ENCODE assay signal across 1 cellular context in genomic region chr10:44935201-44935960, GRCh38.
A peak's percentile ranks its signal among the peaks of the same experiment; 100 is the strongest.
TF ChIP-seq lines count a peak whose summit lies in the region.

No MANE protein-coding gene starts in this region.

TF ChIP-seq in HepG2, 621 proteins besides CTCF, POLR2A, EP300 and RAD21 (continues in another document):
- TF ChIP-seq ZFP1 (CRISPR knock-in tag; IDR thresholded peaks at IDR 0.05) (peak; percentile 61; the same call in 1 of the 2 replicates), MED13 (CRISPR knock-in tag; IDR thresholded peaks at IDR 0.05) (peak; percentile 25; the same call in 1 of the 2 replicates), SNAPC4 (CRISPR knock-in tag; IDR thresholded peaks at IDR 0.05) (no peak), SMYD3 (CRISPR knock-in tag; IDR thresholded peaks at IDR 0.05) (peak; percentile 93), PATZ1 (CRISPR knock-in tag; IDR thresholded peaks at IDR 0.05) (peak; percentile 60), ZNF263 (CRISPR knock-in tag; IDR thresholded peaks at IDR 0.05) (peak; percentile 69; the same call in 1 of the 2 replicates), MAFG (CRISPR knock-in tag; IDR thresholded peaks at IDR 0.05) (no peak), ZFP41 (CRISPR knock-in tag; IDR thresholded peaks at IDR 0.05; ENCODE audit: borderline replicate concordance) (peak; percentile 87; the same call in 1 of the 2 replicates), SNAPC2 (CRISPR knock-in tag; IDR thresholded peaks at IDR 0.05) (no peak), ZNF703 (CRISPR knock-in tag; IDR thresholded peaks at IDR 0.05; ENCODE audit: borderline replicate concordance) (no peak), NFE2L1 (CRISPR knock-in tag; IDR thresholded peaks at IDR 0.05; ENCODE audit: borderline replicate concordance) (no peak), SIX4 (CRISPR knock-in tag; IDR thresholded peaks at IDR 0.05) (peak; percentile 44; the same call in 1 of the 2 replicates), ZNF775 (CRISPR knock-in tag; IDR thresholded peaks at IDR 0.05; ENCODE audit: borderline replicate concordance) (no peak), RFX3 (CRISPR knock-in tag; IDR thresholded peaks at IDR 0.05) (no peak), SP140L (CRISPR knock-in tag; IDR thresholded peaks at IDR 0.05; ENCODE audit: borderline replicate concordance) (0 out of 2 replicates have a peak, but pooled peaks have one; percentile 63), POLR2AphosphoS2 (IDR thresholded peaks at IDR 0.05; ENCODE audit: low read depth, low read length) (no peak), RFX1 (IDR thresholded peaks at IDR 0.05) (no peak), ZFP62 (CRISPR knock-in tag; IDR thresholded peaks at IDR 0.05) (no peak), ZNF547 (CRISPR knock-in tag; IDR thresholded peaks at IDR 0.05) (peak; percentile 91), POGZ (CRISPR knock-in tag; IDR thresholded peaks at IDR 0.05) (peak; percentile 57; the same call in 1 of the 2 replicates), ZNF83 (CRISPR knock-in tag; IDR thresholded peaks at IDR 0.05; ENCODE audit: borderline replicate concordance) (no peak), TCF7 (IDR thresholded peaks at IDR 0.05; ENCODE audit: low read depth) (no peak), ZNF460 (CRISPR knock-in tag; IDR thresholded peaks at IDR 0.05; ENCODE audit: borderline replicate concordance) (no peak), SKI (IDR thresholded peaks at IDR 0.05; ENCODE audit: partially characterized antibody) (peak; percentile 32), ZNF180 (CRISPR knock-in tag; IDR thresholded peaks at IDR 0.05; ENCODE audit: borderline replicate concordance, low read depth) (no peak), ZFAT (CRISPR knock-in tag; conservative IDR thresholded peaks at IDR 0.05) (no peak), BCLAF1 (IDR thresholded peaks at IDR 0.05) (no peak), ZNF3 (CRISPR knock-in tag; IDR thresholded peaks at IDR 0.05) (no peak), ZNF841 (CRISPR knock-in tag; IDR thresholded peaks at IDR 0.05; ENCODE audit: borderline replicate concordance) (no peak), SRSF1 (optimal IDR thresholded peaks at IDR 0.05; ENCODE audit: low read depth, low read length) (no peak), ATF4 (CRISPR knock-in tag; IDR thresholded peaks at IDR 0.05) (peak in 1 of 2 experiments; percentile 88; a peak in 2 of 4 replicates), DR1 (CRISPR knock-in tag; IDR thresholded peaks at IDR 0.05) (no peak)
- TF ChIP-seq, protein P1, sequence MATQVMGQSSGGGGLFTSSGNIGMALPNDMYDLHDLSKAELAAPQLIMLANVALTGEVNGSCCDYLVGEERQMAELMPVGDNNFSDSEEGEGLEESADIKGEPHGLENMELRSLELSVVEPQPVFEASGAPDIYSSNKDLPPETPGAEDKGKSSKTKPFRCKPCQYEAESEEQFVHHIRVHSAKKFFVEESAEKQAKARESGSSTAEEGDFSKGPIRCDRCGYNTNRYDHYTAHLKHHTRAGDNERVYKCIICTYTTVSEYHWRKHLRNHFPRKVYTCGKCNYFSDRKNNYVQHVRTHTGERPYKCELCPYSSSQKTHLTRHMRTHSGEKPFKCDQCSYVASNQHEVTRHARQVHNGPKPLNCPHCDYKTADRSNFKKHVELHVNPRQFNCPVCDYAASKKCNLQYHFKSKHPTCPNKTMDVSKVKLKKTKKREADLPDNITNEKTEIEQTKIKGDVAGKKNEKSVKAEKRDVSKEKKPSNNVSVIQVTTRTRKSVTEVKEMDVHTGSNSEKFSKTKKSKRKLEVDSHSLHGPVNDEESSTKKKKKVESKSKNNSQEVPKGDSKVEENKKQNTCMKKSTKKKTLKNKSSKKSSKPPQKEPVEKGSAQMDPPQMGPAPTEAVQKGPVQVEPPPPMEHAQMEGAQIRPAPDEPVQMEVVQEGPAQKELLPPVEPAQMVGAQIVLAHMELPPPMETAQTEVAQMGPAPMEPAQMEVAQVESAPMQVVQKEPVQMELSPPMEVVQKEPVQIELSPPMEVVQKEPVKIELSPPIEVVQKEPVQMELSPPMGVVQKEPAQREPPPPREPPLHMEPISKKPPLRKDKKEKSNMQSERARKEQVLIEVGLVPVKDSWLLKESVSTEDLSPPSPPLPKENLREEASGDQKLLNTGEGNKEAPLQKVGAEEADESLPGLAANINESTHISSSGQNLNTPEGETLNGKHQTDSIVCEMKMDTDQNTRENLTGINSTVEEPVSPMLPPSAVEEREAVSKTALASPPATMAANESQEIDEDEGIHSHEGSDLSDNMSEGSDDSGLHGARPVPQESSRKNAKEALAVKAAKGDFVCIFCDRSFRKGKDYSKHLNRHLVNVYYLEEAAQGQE (IDR thresholded peaks at IDR 0.05; ENCODE audit: borderline replicate concordance in 1 of 2, low read depth in 1 of 2, low read length in 2 of 2), result no peak
- TF ChIP-seq, protein P2, sequence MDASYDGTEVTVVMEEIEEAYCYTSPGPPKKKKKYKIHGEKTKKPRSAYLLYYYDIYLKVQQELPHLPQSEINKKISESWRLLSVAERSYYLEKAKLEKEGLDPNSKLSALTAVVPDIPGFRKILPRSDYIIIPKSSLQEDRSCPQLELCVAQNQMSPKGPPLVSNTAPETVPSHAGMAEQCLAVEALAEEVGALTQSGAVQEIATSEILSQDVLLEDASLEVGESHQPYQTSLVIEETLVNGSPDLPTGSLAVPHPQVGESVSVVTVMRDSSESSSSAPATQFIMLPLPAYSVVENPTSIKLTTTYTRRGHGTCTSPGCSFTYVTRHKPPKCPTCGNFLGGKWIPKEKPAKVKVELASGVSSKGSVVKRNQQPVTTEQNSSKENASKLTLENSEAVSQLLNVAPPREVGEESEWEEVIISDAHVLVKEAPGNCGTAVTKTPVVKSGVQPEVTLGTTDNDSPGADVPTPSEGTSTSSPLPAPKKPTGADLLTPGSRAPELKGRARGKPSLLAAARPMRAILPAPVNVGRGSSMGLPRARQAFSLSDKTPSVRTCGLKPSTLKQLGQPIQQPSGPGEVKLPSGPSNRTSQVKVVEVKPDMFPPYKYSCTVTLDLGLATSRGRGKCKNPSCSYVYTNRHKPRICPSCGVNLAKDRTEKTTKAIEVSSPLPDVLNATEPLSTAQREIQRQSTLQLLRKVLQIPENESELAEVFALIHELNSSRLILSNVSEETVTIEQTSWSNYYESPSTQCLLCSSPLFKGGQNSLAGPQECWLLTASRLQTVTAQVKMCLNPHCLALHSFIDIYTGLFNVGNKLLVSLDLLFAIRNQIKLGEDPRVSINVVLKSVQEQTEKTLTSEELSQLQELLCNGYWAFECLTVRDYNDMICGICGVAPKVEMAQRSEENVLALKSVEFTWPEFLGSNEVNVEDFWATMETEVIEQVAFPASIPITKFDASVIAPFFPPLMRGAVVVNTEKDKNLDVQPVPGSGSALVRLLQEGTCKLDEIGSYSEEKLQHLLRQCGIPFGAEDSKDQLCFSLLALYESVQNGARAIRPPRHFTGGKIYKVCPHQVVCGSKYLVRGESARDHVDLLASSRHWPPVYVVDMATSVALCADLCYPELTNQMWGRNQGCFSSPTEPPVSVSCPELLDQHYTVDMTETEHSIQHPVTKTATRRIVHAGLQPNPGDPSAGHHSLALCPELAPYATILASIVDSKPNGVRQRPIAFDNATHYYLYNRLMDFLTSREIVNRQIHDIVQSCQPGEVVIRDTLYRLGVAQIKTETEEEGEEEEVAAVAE (CRISPR knock-in tag; IDR thresholded peaks at IDR 0.05; ENCODE audit: borderline replicate concordance), result no peak
- TF ChIP-seq, protein P3, sequence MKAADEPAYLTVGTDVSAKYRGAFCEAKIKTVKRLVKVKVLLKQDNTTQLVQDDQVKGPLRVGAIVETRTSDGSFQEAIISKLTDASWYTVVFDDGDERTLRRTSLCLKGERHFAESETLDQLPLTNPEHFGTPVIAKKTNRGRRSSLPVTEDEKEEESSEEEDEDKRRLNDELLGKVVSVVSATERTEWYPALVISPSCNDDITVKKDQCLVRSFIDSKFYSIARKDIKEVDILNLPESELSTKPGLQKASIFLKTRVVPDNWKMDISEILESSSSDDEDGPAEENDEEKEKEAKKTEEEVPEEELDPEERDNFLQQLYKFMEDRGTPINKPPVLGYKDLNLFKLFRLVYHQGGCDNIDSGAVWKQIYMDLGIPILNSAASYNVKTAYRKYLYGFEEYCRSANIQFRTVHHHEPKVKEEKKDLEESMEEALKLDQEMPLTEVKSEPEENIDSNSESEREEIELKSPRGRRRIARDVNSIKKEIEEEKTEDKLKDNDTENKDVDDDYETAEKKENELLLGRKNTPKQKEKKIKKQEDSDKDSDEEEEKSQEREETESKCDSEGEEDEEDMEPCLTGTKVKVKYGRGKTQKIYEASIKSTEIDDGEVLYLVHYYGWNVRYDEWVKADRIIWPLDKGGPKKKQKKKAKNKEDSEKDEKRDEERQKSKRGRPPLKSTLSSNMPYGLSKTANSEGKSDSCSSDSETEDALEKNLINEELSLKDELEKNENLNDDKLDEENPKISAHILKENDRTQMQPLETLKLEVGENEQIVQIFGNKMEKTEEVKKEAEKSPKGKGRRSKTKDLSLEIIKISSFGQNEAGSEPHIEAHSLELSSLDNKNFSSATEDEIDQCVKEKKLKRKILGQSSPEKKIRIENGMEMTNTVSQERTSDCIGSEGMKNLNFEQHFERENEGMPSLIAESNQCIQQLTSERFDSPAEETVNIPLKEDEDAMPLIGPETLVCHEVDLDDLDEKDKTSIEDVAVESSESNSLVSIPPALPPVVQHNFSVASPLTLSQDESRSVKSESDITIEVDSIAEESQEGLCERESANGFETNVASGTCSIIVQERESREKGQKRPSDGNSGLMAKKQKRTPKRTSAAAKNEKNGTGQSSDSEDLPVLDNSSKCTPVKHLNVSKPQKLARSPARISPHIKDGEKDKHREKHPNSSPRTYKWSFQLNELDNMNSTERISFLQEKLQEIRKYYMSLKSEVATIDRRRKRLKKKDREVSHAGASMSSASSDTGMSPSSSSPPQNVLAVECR (CRISPR knock-in tag; IDR thresholded peaks at IDR 0.05; ENCODE audit: borderline replicate concordance), result peak; percentile 48; the same call in 1 of the 2 replicates
